31 cellular contexts compared by ENCODE assay signal in genomic region chr11:56066980-56067379, GRCh38. TPM values are rescaled to one million over a fixed set of nuclear protein-coding genes. Genes with fewer than 3 reads are reported as not detected.
"Had no signal": no experiment of that assay in that cellular context is flagged by ENCODE, and none has a peak within 500 bp of the region (broad histone marks: within the 10 kb centered on the region; RNA-seq: fewer than 3 reads in every experiment).

No MANE protein-coding gene starts in this region.

- H3K36me3 ChIP-seq: stomach, suprapubic skin, thoracic aorta, thyroid gland, tibial artery, tibial nerve, transverse colon, upper lobe of left lung, upper lobe of right lung, vagina had no signal

- H3K27me3 ChIP-seq: stomach, suprapubic skin, testis, thyroid gland, tibial artery, tibial nerve, transverse colon, upper lobe of left lung, upper lobe of right lung, uterus, vagina had no signal

- H3K27ac ChIP-seq: stomach, suprapubic skin, testis, thoracic aorta, thyroid gland, tibial artery, tibial nerve, transverse colon, upper lobe of left lung, upper lobe of right lung, uterus, vagina had no signal

- H3K27me3 Mint-ChIP-seq: stimulated activated memory B cell treated with anti-CD40 and anti-IgM and Interleukin-4, amounts not matched to agents 10 μg/mL and 1 μg/mL and 100 μg/mL, for 72 hours; stimulated activated naive B cell treated with anti-CD40 and anti-IgM and Interleukin-4, amounts not matched to agents 10 μg/mL and 1 μg/mL and 100 μg/mL, for 72 hours; stimulated activated naive CD8-positive, alpha-beta T cell treated with anti-CD3 and anti-CD28 coated beads, Interleukin-15, amount 100 ng/mL, for 72 hours; stimulated activated naive CD8-positive, alpha-beta T cell treated with anti-CD3 and anti-CD28 coated beads, Interleukin-15, Interleukin-2, amounts not matched to agents 100 ng/mL and 50 ng/mL, for 24 hours had no signal

- H3K9me3 ChIP-seq: suprapubic skin, testis, thoracic aorta, thyroid gland, tibial artery, tibial nerve, transverse colon, upper lobe of left lung, upper lobe of right lung, uterus, vagina had no signal

- H3K4me3 ChIP-seq: stomach, suprapubic skin, testis, thoracic aorta, thyroid gland, tibial artery, tibial nerve, transverse colon, upper lobe of left lung, upper lobe of right lung, uterus, vagina had no signal

- DNase-seq: stimulated activated CD4-positive, alpha-beta T cell treated with anti-CD3 and anti-CD28 coated beads, Interleukin-2, amount 100 ng/mL, for 24 hours; stimulated activated CD4-positive, alpha-beta T cell treated with anti-CD3 and anti-CD28 coated beads, Interleukin-2, amount 100 ng/mL, for 48 hours; stimulated activated CD4-positive, alpha-beta T cell treated with anti-CD3 and anti-CD28 coated beads, Interleukin-4, amount 100 ng/mL, for 1 hour; stimulated activated CD4-positive, alpha-beta T cell treated with anti-CD3 and anti-CD28 coated beads, Interleukin-4, amount 100 ng/mL, for 4 hours; stimulated activated CD8-positive, alpha-beta memory T cell treated with anti-CD3 and anti-CD28 coated beads, Interleukin-4, amount 100 ng/mL, for 48 hours; stimulated activated naive B cell treated with anti-CD40 and anti-IgM and Interleukin-4, amounts not matched to agents 10 μg/mL and 1 μg/mL and 100 μg/mL, for 72 hours; stimulated activated naive CD4-positive, alpha-beta T cell; stimulated activated naive CD4-positive, alpha-beta T cell treated with Interleukin-2 at 50 U/mL for 16 hours; stimulated activated naive CD8-positive, alpha-beta T cell treated with anti-CD3 and anti-CD28 coated beads, Interleukin-15, amount 100 ng/mL, for 72 hours; stimulated activated naive CD8-positive, alpha-beta T cell treated with anti-CD3 and anti-CD28 coated beads, Interleukin-15, Interleukin-2, amounts not matched to agents 100 U/mL and 50 U/mL, for 24 hours; stomach; substantia nigra; testis; thyroid gland; tibial artery; transverse colon; upper lobe of left lung; upper lobe of right lung; uterus had no signal

- H3K4me3 Mint-ChIP-seq: stimulated activated effector memory CD8-positive, alpha-beta T cell treated with anti-CD3 and anti-CD28 coated beads, Interleukin-12 subunit alpha, Interleukin-12 subunit beta, amount 100 ng/mL, for 72 hours; stimulated activated memory B cell treated with anti-CD40 and anti-IgM and Interleukin-4, amounts not matched to agents 10 μg/mL and 1 μg/mL and 100 μg/mL, for 72 hours; stimulated activated naive B cell treated with anti-CD40 and anti-IgM and Interleukin-4, amounts not matched to agents 10 μg/mL and 1 μg/mL and 100 μg/mL, for 72 hours; stimulated activated naive CD8-positive, alpha-beta T cell treated with anti-CD3 and anti-CD28 coated beads, Interleukin-15, amount 100 ng/mL, for 72 hours; stimulated activated naive CD8-positive, alpha-beta T cell treated with anti-CD3 and anti-CD28 coated beads, Interleukin-15, Interleukin-2, amounts not matched to agents 100 ng/mL and 50 ng/mL, for 24 hours had no signal

- H3K36me3 Mint-ChIP-seq: stimulated activated effector memory CD8-positive, alpha-beta T cell treated with anti-CD3 and anti-CD28 coated beads, Interleukin-12 subunit alpha, Interleukin-12 subunit beta, amount 100 ng/mL, for 72 hours; stimulated activated memory B cell treated with anti-CD40 and anti-IgM and Interleukin-4, amounts not matched to agents 10 μg/mL and 1 μg/mL and 100 μg/mL, for 72 hours; stimulated activated naive B cell treated with anti-CD40 and anti-IgM and Interleukin-4, amounts not matched to agents 10 μg/mL and 1 μg/mL and 100 μg/mL, for 72 hours had no signal

- H3K4me1 Mint-ChIP-seq: stimulated activated effector memory CD8-positive, alpha-beta T cell treated with anti-CD3 and anti-CD28 coated beads, Interleukin-12 subunit alpha, Interleukin-12 subunit beta, amount 100 ng/mL, for 72 hours; stimulated activated memory B cell treated with anti-CD40 and anti-IgM and Interleukin-4, amounts not matched to agents 10 μg/mL and 1 μg/mL and 100 μg/mL, for 72 hours; stimulated activated naive B cell treated with anti-CD40 and anti-IgM and Interleukin-4, amounts not matched to agents 10 μg/mL and 1 μg/mL and 100 μg/mL, for 72 hours; stimulated activated naive CD8-positive, alpha-beta T cell treated with anti-CD3 and anti-CD28 coated beads, Interleukin-15, amount 100 ng/mL, for 72 hours had no signal

- H3K4me1 ChIP-seq: stomach, suprapubic skin, testis, thyroid gland, tibial artery, tibial nerve, transverse colon, upper lobe of left lung, upper lobe of right lung, uterus, vagina had no signal

- H3K27ac Mint-ChIP-seq: stimulated activated effector memory CD8-positive, alpha-beta T cell treated with anti-CD3 and anti-CD28 coated beads, Interleukin-12 subunit alpha, Interleukin-12 subunit beta, amount 100 ng/mL, for 72 hours; stimulated activated memory B cell treated with anti-CD40 and anti-IgM and Interleukin-4, amounts not matched to agents 10 μg/mL and 1 μg/mL and 100 μg/mL, for 72 hours; stimulated activated naive B cell treated with anti-CD40 and anti-IgM and Interleukin-4, amounts not matched to agents 10 μg/mL and 1 μg/mL and 100 μg/mL, for 72 hours; stimulated activated naive CD8-positive, alpha-beta T cell treated with anti-CD3 and anti-CD28 coated beads, Interleukin-15, amount 100 ng/mL, for 72 hours; stimulated activated naive CD8-positive, alpha-beta T cell treated with anti-CD3 and anti-CD28 coated beads, Interleukin-15, Interleukin-2, amounts not matched to agents 100 ng/mL and 50 ng/mL, for 24 hours had no signal

RNA-seq across cellular contexts. Expression of gene OR8I2, which starts 26.1 kb away (rescaled TPM):
- total RNA-seq: stomach, subcutaneous adipose tissue, suprapubic skin, temporal lobe, testis, thoracic aorta, thyroid gland, tibial nerve, transverse colon, upper lobe of left lung, upper lobe of right lung, ureter, urinary bladder, uterus, vagina had no signal
- polyA plus RNA-seq: stomach, thymus, urinary bladder had no signal

RNA-seq across cellular contexts. Expression of gene OR8H2, which starts 36.5 kb away (rescaled TPM):
- total RNA-seq: stomach, subcutaneous adipose tissue, suprapubic skin, temporal lobe, testis, thoracic aorta, thyroid gland, tibial nerve, transverse colon, upper lobe of left lung, upper lobe of right lung, ureter, urinary bladder, uterus, vagina had no signal
- polyA plus RNA-seq: stomach, thymus, urinary bladder had no signal

RNA-seq across cellular contexts. Expression of gene OR5AS1, which starts 39.5 kb away (rescaled TPM):
- total RNA-seq: stomach, subcutaneous adipose tissue, suprapubic skin, temporal lobe, thoracic aorta, thyroid gland, tibial nerve, transverse colon, upper lobe of left lung, upper lobe of right lung, ureter, urinary bladder, uterus, vagina had no signal
- polyA plus RNA-seq: stomach, thymus, urinary bladder had no signal

RNA-seq across cellular contexts. Expression of gene OR8H3, which starts 55.2 kb away (rescaled TPM):
- total RNA-seq: stomach, subcutaneous adipose tissue, suprapubic skin, temporal lobe, testis, thoracic aorta, thyroid gland, tibial nerve, transverse colon, upper lobe of left lung, upper lobe of right lung, ureter, urinary bladder, uterus, vagina had no signal
- polyA plus RNA-seq: stomach, thymus, urinary bladder had no signal
